In the genomic region with DNA sequence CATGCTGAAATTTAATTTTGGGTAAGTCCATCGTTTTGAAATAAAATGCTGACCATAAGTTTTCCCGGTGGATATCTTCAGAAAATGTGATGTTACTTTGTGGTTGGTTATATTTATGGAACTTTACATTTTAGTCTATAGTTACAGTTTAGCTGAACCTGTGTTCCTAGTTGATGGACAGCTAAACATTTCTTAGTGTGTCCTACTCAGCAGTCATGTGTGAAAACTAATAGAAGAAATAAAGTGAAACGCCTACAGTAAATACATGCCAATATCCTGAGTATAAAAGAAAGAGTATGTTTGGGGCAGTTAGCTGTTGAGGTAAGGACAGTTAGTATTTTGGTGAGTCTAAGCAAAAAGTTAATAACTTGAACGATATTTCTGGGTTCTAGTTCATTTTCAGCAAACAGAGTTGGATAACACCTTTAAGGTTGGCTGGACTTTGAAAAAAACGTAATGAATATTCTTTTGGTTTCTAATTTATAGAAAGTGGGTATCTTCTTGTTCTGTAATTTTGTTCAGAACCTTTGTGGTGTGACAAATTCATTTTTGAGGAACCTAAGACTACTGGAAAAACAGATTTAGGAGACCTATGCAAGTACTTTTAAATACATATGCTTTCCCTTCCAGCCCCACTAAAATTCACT, we compare ENCODE assay signal across 16 cellular contexts. TPM values are rescaled to one million over a fixed set of nuclear protein-coding genes. Genes with fewer than 3 reads are reported as not detected.
DNase-seq lines count a peak whose midpoint lies in the region; ATAC-seq and TF ChIP-seq lines count a peak whose summit lies in the region.
"Had no signal": no experiment of that assay in that cellular context is flagged by ENCODE, and none has a peak within 500 bp of the region (broad histone marks: within the 10 kb centered on the region; RNA-seq: fewer than 3 reads in every experiment).

No MANE protein-coding gene starts in this region.

- no peak for TF ChIP-seq POLR2A in adrenal gland (IDR thresholded peaks at IDR 0.05)

- H3K27me3 ChIP-seq in adrenal gland: no peaks in the 10 kb centered on the region
- no peaks in the 10 kb centered on the region for H3K27me3 ChIP-seq in left lung

- no peak for DNase-seq in stimulated activated naive CD8-positive, alpha-beta T cell treated with anti-CD3 and anti-CD28 coated beads, Interleukin-15, amount 100 ng/mL, for 72 hours
- DNase-seq in GM20000 (ENCODE audit: low spot score) (peak; percentile 26), adrenal gland (no peak), SK-N-DZ (ENCODE audit: low spot score) (no peak), HuH-7 (ENCODE audit: low spot score) (no peak), left lung (no peak)
- no peak for DNase-seq in activated naive CD8-positive, alpha-beta T cell treated with anti-CD3 and anti-CD28 coated beads, Interleukin-2, amount 50 U/mL, for 24 hours
- DNase-seq: Caco-2, EL, NCI-H1417 treated with DMSO at 0.1 percent for 48 hours, NCI-H2029 treated with DMSO at 0.1 percent for 48 hours, NCI-H2171 treated with DMSO at 0.1 percent for 48 hours, NCI-H446 treated with DMSO at 0.1 percent for 48 hours had no signal

- no peak for TF ChIP-seq CTCF in GM20000 (IDR thresholded peaks at IDR 0.05; ENCODE audit: extremely low read depth, missing control alignments)
- no peak for TF ChIP-seq CTCF in adrenal gland (IDR thresholded peaks at IDR 0.05)
- TF ChIP-seq CTCF in left lung (IDR thresholded peaks at IDR 0.05): no peak

- H3K27ac ChIP-seq in adrenal gland (no peak overlapping the region), left lung (no peak overlapping the region)
- H3K27ac ChIP-seq: RWPE1 had no signal

- H3K9me3 ChIP-seq in adrenal gland (replicated peaks in 1 of 3) (no peaks in the 10 kb centered on the region), left lung (no peaks in the 10 kb centered on the region)
- H3K9me3 ChIP-seq: Caco-2 had no signal

- intact Hi-C loops in adrenal gland (cut with DNase I): no loop called here
- intact Hi-C loops in left lung (cut with DNase I): no loop called here

- H3K27ac Mint-ChIP-seq in stimulated activated naive CD8-positive, alpha-beta T cell treated with anti-CD3 and anti-CD28 coated beads, Interleukin-15, Interleukin-2, amounts not matched to agents 100 ng/mL and 50 ng/mL, for 24 hours: peak overlapping the region; percentile 73
- no peak overlapping the region for H3K27ac Mint-ChIP-seq in stimulated activated naive CD8-positive, alpha-beta T cell treated with anti-CD3 and anti-CD28 coated beads, Interleukin-15, amount 100 ng/mL, for 72 hours
- H3K27ac Mint-ChIP-seq in activated naive CD8-positive, alpha-beta T cell treated with anti-CD3 and anti-CD28 coated beads, Interleukin-2, amount 50 U/mL, for 24 hours: peak overlapping the region; percentile 62

- H3K4me1 ChIP-seq in adrenal gland (replicated peaks in 1 of 2) (peaks cover 0 to 35% of the 10 kb centered on the region in 2 donors), left lung (peaks cover 10 to 25% of the 10 kb centered on the region in 2 donors)

- no peaks in the 10 kb centered on the region for H3K27me3 Mint-ChIP-seq in stimulated activated naive CD8-positive, alpha-beta T cell treated with anti-CD3 and anti-CD28 coated beads, Interleukin-15, Interleukin-2, amounts not matched to agents 100 ng/mL and 50 ng/mL, for 24 hours
- H3K27me3 Mint-ChIP-seq in stimulated activated naive CD8-positive, alpha-beta T cell treated with anti-CD3 and anti-CD28 coated beads, Interleukin-15, amount 100 ng/mL, for 72 hours: no peaks in the 10 kb centered on the region
- H3K27me3 Mint-ChIP-seq in activated naive CD8-positive, alpha-beta T cell treated with anti-CD3 and anti-CD28 coated beads, Interleukin-2, amount 50 U/mL, for 24 hours: no peaks in the 10 kb centered on the region

- H3K4me3 ChIP-seq in adrenal gland (no peak overlapping the region), left lung (no peak overlapping the region)

- H3K36me3 Mint-ChIP-seq in stimulated activated naive CD8-positive, alpha-beta T cell treated with anti-CD3 and anti-CD28 coated beads, Interleukin-15, Interleukin-2, amounts not matched to agents 100 ng/mL and 50 ng/mL, for 24 hours (ENCODE audit: low read depth): peaks cover 57% of the 10 kb centered on the region
- peaks cover 44% of the 10 kb centered on the region for H3K36me3 Mint-ChIP-seq in activated naive CD8-positive, alpha-beta T cell treated with anti-CD3 and anti-CD28 coated beads, Interleukin-2, amount 50 U/mL, for 24 hours (ENCODE audit: low read depth)

- no peak overlapping the region for H3K4me3 Mint-ChIP-seq in stimulated activated naive CD8-positive, alpha-beta T cell treated with anti-CD3 and anti-CD28 coated beads, Interleukin-15, Interleukin-2, amounts not matched to agents 100 ng/mL and 50 ng/mL, for 24 hours
- no peak overlapping the region for H3K4me3 Mint-ChIP-seq in stimulated activated naive CD8-positive, alpha-beta T cell treated with anti-CD3 and anti-CD28 coated beads, Interleukin-15, amount 100 ng/mL, for 72 hours
- H3K4me3 Mint-ChIP-seq in activated naive CD8-positive, alpha-beta T cell treated with anti-CD3 and anti-CD28 coated beads, Interleukin-2, amount 50 U/mL, for 24 hours: no peak overlapping the region
- H3K4me3 Mint-ChIP-seq: CD14-positive monocyte had no signal

- 78 to 88% (median 85%) methylated on average over 5 of the region's 5 CpGs for WGBS in adrenal gland, 4 donors

- ATAC-seq in stimulated activated naive CD8-positive, alpha-beta T cell treated with anti-CD3 and anti-CD28 coated beads, Interleukin-15, amount 100 ng/mL, for 72 hours: no peak
- ATAC-seq in activated naive CD8-positive, alpha-beta T cell treated with anti-CD3 and anti-CD28 coated beads, Interleukin-2, amount 50 U/mL, for 24 hours: no peak
- no peak for ATAC-seq in left lung

- peaks cover 80% of the 10 kb centered on the region for H3K4me1 Mint-ChIP-seq in stimulated activated naive CD8-positive, alpha-beta T cell treated with anti-CD3 and anti-CD28 coated beads, Interleukin-15, Interleukin-2, amounts not matched to agents 100 ng/mL and 50 ng/mL, for 24 hours (ENCODE audit: low read depth)
- peaks cover 75% of the 10 kb centered on the region for H3K4me1 Mint-ChIP-seq in stimulated activated naive CD8-positive, alpha-beta T cell treated with anti-CD3 and anti-CD28 coated beads, Interleukin-15, amount 100 ng/mL, for 72 hours
- H3K4me1 Mint-ChIP-seq in activated naive CD8-positive, alpha-beta T cell treated with anti-CD3 and anti-CD28 coated beads, Interleukin-2, amount 50 U/mL, for 24 hours: peaks cover 79% of the 10 kb centered on the region

- H3K36me3 ChIP-seq in adrenal gland (replicated peaks in 1 of 2) (no peaks in the 10 kb centered on the region), left lung (peaks cover 0 to 27% of the 10 kb centered on the region in 2 donors)

- H3K9me3 Mint-ChIP-seq in stimulated activated naive CD8-positive, alpha-beta T cell treated with anti-CD3 and anti-CD28 coated beads, Interleukin-15, Interleukin-2, amounts not matched to agents 100 ng/mL and 50 ng/mL, for 24 hours: no peaks in the 10 kb centered on the region
- H3K9me3 Mint-ChIP-seq in stimulated activated naive CD8-positive, alpha-beta T cell treated with anti-CD3 and anti-CD28 coated beads, Interleukin-15, amount 100 ng/mL, for 72 hours: no peaks in the 10 kb centered on the region
- H3K9me3 Mint-ChIP-seq in activated naive CD8-positive, alpha-beta T cell treated with anti-CD3 and anti-CD28 coated beads, Interleukin-2, amount 50 U/mL, for 24 hours: no peaks in the 10 kb centered on the region
- H3K9me3 Mint-ChIP-seq: CD14-positive monocyte had no signal

RNA-seq across cellular contexts. Expression of a gene that starts 28.7 kb away (rescaled TPM):
- total RNA-seq in adrenal gland (10 to 100 TPM in 7 of 8 donors, 1 to 10 TPM in 1; 9.2 to 27.1 (median 20.5) TPM), left lung (10 to 100 TPM; 27.3 to 29.6 TPM)
- polyA plus RNA-seq in adrenal gland: 1 to 10 TPM; 1.5 to 7.2 (median 5.2) TPM
- 11.8 and 12.3 TPM in 2 replicates for polyA plus RNA-seq in SK-N-DZ (2014; cell fraction: cytosol; rRNA removed)
- polyA plus RNA-seq in SK-N-DZ (2014; cell fraction: nucleus; rRNA removed): 10.3 and 16.0 TPM in 2 replicates

Comparison
In these comparisons a context has a peak if more than half of its experiments do, and no peak if none do; other contexts are left out.
1. H3K27ac Mint-ChIP-seq: peak in stimulated activated naive CD8-positive, alpha-beta T cell treated with anti-CD3 and anti-CD28 coated beads, Interleukin-15, Interleukin-2, amounts not matched to agents 100 ng/mL and 50 ng/mL, for 24 hours (single experiment) and activated naive CD8-positive, alpha-beta T cell treated with anti-CD3 and anti-CD28 coated beads, Interleukin-2, amount 50 U/mL, for 24 hours (single experiment); none in stimulated activated naive CD8-positive, alpha-beta T cell treated with anti-CD3 and anti-CD28 coated beads, Interleukin-15, amount 100 ng/mL, for 72 hours (0 of 2).